Comparison of ENCODE assay signal across 25 cellular contexts in genomic region chr13:76168661-76169060, GRCh38.
"Had no signal": no experiment of that assay in that cellular context is flagged by ENCODE, and none has a peak within 500 bp of the region (broad histone marks: within the 10 kb centered on the region; RNA-seq: fewer than 3 reads in every experiment).

No MANE protein-coding gene starts in this region.

- H3K4me3 ChIP-seq: psoas muscle, right lobe of liver, sigmoid colon, stomach, thoracic aorta, thyroid gland, tibial nerve, upper lobe of left lung, vagina had no signal

- DNase-seq: nephron progenitor cell; nucleus accumbens; posterior cingulate gyrus; psoas muscle; right cardiac atrium; right lobe of liver; sigmoid colon; small intestine; stimulated activated CD4-positive, alpha-beta T cell treated with anti-CD3 and anti-CD28 coated beads, Interleukin-15, amount 100 ng/mL, for 24 hours; stimulated activated CD4-positive, alpha-beta T cell treated with anti-CD3 and anti-CD28 coated beads, Interleukin-2, amount 100 ng/mL, for 24 hours; stimulated activated CD4-positive, alpha-beta T cell treated with anti-CD3 and anti-CD28 coated beads, Interleukin-2, amount 100 ng/mL, for 48 hours; stimulated activated CD4-positive, alpha-beta T cell treated with anti-CD3 and anti-CD28 coated beads, Interleukin-4, amount 100 ng/mL, for 24 hours; stimulated activated naive B cell treated with anti-CD40 and anti-IgM and Interleukin-4, amounts not matched to agents 10 μg/mL and 1 μg/mL and 100 μg/mL, for 72 hours; stimulated activated naive CD4-positive, alpha-beta T cell treated with Interleukin-2 at 50 U/mL for 16 hours; stomach; thyroid gland; trophoblast cell; upper lobe of left lung had no signal

- H3K4me1 ChIP-seq: parathyroid adenoma, psoas muscle, right lobe of liver, sigmoid colon, stomach, thyroid gland, tibial nerve, upper lobe of left lung, vagina had no signal

- ATAC-seq: natural killer cell treated with Interleukin-12 subunit alpha and Interleukin-12 subunit beta and Interleukin-15 and Interleukin-18, amount 100 ng/mL, for 72 hours; psoas muscle; right cardiac atrium; right lobe of liver; stimulated activated effector memory CD8-positive, alpha-beta T cell treated with anti-CD3 and anti-CD28 coated beads, Interleukin-12 subunit alpha, Interleukin-12 subunit beta, amount 100 ng/mL, for 72 hours; stimulated activated naive B cell treated with anti-CD40 and anti-IgM and Interleukin-4, amounts not matched to agents 10 μg/mL and 1 μg/mL and 100 μg/mL, for 72 hours had no signal

- H3K79me2 ChIP-seq: parathyroid adenoma had no signal

- H3K27ac ChIP-seq: neutrophil, parathyroid adenoma, psoas muscle, right lobe of liver, sigmoid colon, stomach, thoracic aorta, thyroid gland, tibial nerve, upper lobe of left lung, vagina had no signal

- H3K36me3 ChIP-seq: neutrophil, right lobe of liver, sigmoid colon, stomach, thoracic aorta, thyroid gland, tibial nerve, upper lobe of left lung, vagina had no signal

- H3K27me3 ChIP-seq: neutrophil, right lobe of liver, sigmoid colon, stomach, thyroid gland, tibial nerve, upper lobe of left lung, vagina had no signal

- H3K9ac ChIP-seq: parathyroid adenoma had no signal

- H2AFZ ChIP-seq: parathyroid adenoma had no signal

- H3K9me3 ChIP-seq: neutrophil, psoas muscle, right lobe of liver, sigmoid colon, thoracic aorta, thyroid gland, upper lobe of left lung, vagina had no signal
